1 cellular context compared by ENCODE assay signal in genomic region chr3:33991673-33992072, GRCh38.
A peak's percentile ranks its signal among the peaks of the same experiment; 100 is the strongest.
TF ChIP-seq lines count a peak whose summit lies in the region.

No MANE protein-coding gene starts in this region.

TF ChIP-seq in K562, 482 proteins besides CTCF, POLR2A, EP300 and RAD21 (continued from another document and continues in another):
- TF ChIP-seq ZNF518B (CRISPR knock-in tag; IDR thresholded peaks at IDR 0.05) (no peak), SREBF1 (IDR thresholded peaks at IDR 0.05; ENCODE audit: borderline replicate concordance, low read depth, low read length) (no peak), ZNF785 (CRISPR knock-in tag; IDR thresholded peaks at IDR 0.05) (no peak), IFI16 (CRISPR knock-in tag; IDR thresholded peaks at IDR 0.05) (no peak), NKRF (IDR thresholded peaks at IDR 0.05; ENCODE audit: borderline replicate concordance) (no peak), PHB (CRISPR knock-in tag; IDR thresholded peaks at IDR 0.05) (no peak), ZBTB49 (CRISPR knock-in tag; IDR thresholded peaks at IDR 0.05; ENCODE audit: borderline replicate concordance) (no peak), CBFA2T3 (IDR thresholded peaks at IDR 0.05) (peak; percentile 66), KLF1 (tag; IDR thresholded peaks at IDR 0.05) (no peak), MAFG (tag; conservative IDR thresholded peaks at IDR 0.05) (no peak), CREM (IDR thresholded peaks at IDR 0.05; ENCODE audit: low read depth) (no peak), RBM34 (IDR thresholded peaks at IDR 0.05; ENCODE audit: borderline replicate concordance, insufficient read depth, low read length) (no peak), SMARCE1 (IDR thresholded peaks at IDR 0.05) (no peak), NRF1 (conservative IDR thresholded peaks at IDR 0.05 in 1 of 2, IDR thresholded peaks at IDR 0.05 in 1 of 2) (no peak), GTF3C2 (IDR thresholded peaks at IDR 0.05; ENCODE audit: borderline replicate concordance, extremely low read depth, insufficient read length) (no peak), IRF2 (CRISPR knock-in tag; IDR thresholded peaks at IDR 0.05) (no peak), ELF4 (CRISPR knock-in tag; IDR thresholded peaks at IDR 0.05) (no peak), BCL6 (CRISPR knock-in tag; IDR thresholded peaks at IDR 0.05) (no peak), ARID3A (IDR thresholded peaks at IDR 0.05; ENCODE audit: borderline replicate concordance, low read depth, low read length) (no peak), ARID2 (IDR thresholded peaks at IDR 0.05) (no peak), SMAD4 (CRISPR knock-in tag; conservative IDR thresholded peaks at IDR 0.05) (0 out of 2 replicates have a peak, but pooled peaks have one; percentile 20), BMI1 (IDR thresholded peaks at IDR 0.05; ENCODE audit: low read length) (no peak), STAG1 (CRISPR knock-in tag; IDR thresholded peaks at IDR 0.05; ENCODE audit: borderline replicate concordance) (no peak), TGIF2 (CRISPR knock-in tag; IDR thresholded peaks at IDR 0.05) (no peak), YBX1 (IDR thresholded peaks at IDR 0.05) (no peak), L3MBTL2 (IDR thresholded peaks at IDR 0.05) (no peak), NCOR1 (IDR thresholded peaks at IDR 0.05) (0 out of 2 replicates have a peak, but pooled peaks have one; percentile 8), ZNF76 (CRISPR knock-in tag; IDR thresholded peaks at IDR 0.05; ENCODE audit: borderline replicate concordance) (no peak), ELK3 (CRISPR knock-in tag; IDR thresholded peaks at IDR 0.05) (no peak), DLX4 (CRISPR knock-in tag; IDR thresholded peaks at IDR 0.05) (no peak), HMBOX1 (IDR thresholded peaks at IDR 0.05) (no peak), ZNF408 (CRISPR knock-in tag; IDR thresholded peaks at IDR 0.05; ENCODE audit: low read depth) (no peak), ZNF79 (CRISPR knock-in tag; IDR thresholded peaks at IDR 0.05; ENCODE audit: low read depth) (no peak), RBM25 (IDR thresholded peaks at IDR 0.05; ENCODE audit: low read depth, low read length, severe bottlenecking) (no peak), GTF2F1 (IDR thresholded peaks at IDR 0.05; ENCODE audit: low read depth, low read length) (no peak), FOSL1 (tag; conservative IDR thresholded peaks at IDR 0.05) (peak; percentile 63), KDM4B (IDR thresholded peaks at IDR 0.05; ENCODE audit: borderline replicate concordance in 2 of 2, low read depth in 1 of 2) (no peak), ZKSCAN1 (IDR thresholded peaks at IDR 0.05; ENCODE audit: low read depth, low read length) (no peak), ARID1B (IDR thresholded peaks at IDR 0.05) (peak; percentile 34; the same call in 1 of the 2 replicates), ZNF75A (CRISPR knock-in tag; IDR thresholded peaks at IDR 0.05) (no peak), MTA1 (IDR thresholded peaks at IDR 0.05; ENCODE audit: borderline replicate concordance) (no peak), ZBED1 (IDR thresholded peaks at IDR 0.05) (no peak), ZNF311 (CRISPR knock-in tag; IDR thresholded peaks at IDR 0.05) (no peak), MYBL2 (IDR thresholded peaks at IDR 0.05; ENCODE audit: low read depth) (no peak), MYBL2 (CRISPR knock-in tag; IDR thresholded peaks at IDR 0.05; ENCODE audit: borderline replicate concordance) (no peak), MTA2 (IDR thresholded peaks at IDR 0.05; ENCODE audit: low read depth) (no peak), PCBP2 (IDR thresholded peaks at IDR 0.05; ENCODE audit: low read depth, low read length, poor library complexity, severe bottlenecking) (no peak), PRDM10 (IDR thresholded peaks at IDR 0.05; ENCODE audit: partially characterized antibody) (no peak), TCF3 (CRISPR knock-in tag; IDR thresholded peaks at IDR 0.05) (peak; percentile 67), BHLHE40 (IDR thresholded peaks at IDR 0.05; ENCODE audit: low read length) (no peak), PYGO2 (tag; IDR thresholded peaks at IDR 0.05) (no peak), ZNF589 (CRISPR knock-in tag; IDR thresholded peaks at IDR 0.05; ENCODE audit: low read depth) (no peak), LCOR (CRISPR knock-in tag; IDR thresholded peaks at IDR 0.05) (no peak), HDAC6 (IDR thresholded peaks at IDR 0.05; ENCODE audit: low read depth, low read length) (no peak)
